In the genomic region with DNA sequence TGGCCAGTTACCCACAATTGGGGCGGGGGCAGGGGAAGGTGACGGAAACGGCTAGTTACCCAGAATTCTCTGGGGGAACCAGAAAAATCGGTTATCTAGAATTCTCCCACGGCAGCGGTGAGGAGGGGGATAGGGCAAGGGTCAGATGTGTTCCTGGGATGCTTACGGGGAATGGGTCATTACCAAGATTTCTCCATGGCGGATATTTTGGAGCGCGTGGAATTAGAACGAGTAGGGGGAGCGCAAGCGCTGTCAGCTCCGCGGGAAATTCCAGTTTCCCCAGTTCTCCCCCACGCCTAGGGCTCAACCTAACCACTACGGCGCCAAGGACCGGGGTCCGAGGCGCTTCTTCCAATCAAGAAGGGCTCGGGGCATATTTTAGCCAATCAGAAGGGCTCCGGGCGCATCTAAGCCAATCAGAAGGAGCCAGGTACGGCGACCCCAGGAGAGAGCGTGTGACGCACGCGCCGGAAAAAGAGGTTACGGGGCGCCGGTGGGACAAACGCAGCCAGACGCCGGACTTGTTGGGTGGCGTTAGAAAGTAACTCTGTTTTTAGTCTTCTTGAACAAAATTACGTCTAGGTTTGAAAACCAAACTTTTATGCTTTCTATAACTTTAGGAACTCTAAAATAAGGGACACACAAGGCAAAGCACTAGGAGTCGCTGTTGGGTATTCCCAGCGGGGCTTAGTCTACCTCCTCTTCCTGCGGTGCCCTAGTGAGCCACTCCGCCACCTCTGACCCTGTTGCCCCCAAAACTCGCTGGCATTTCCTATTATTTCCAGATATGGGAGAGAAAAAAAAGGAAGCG, we compare ENCODE assay signal across 1 cellular context.
TF ChIP-seq lines count a peak whose summit lies in the region.

A gene with protein sequence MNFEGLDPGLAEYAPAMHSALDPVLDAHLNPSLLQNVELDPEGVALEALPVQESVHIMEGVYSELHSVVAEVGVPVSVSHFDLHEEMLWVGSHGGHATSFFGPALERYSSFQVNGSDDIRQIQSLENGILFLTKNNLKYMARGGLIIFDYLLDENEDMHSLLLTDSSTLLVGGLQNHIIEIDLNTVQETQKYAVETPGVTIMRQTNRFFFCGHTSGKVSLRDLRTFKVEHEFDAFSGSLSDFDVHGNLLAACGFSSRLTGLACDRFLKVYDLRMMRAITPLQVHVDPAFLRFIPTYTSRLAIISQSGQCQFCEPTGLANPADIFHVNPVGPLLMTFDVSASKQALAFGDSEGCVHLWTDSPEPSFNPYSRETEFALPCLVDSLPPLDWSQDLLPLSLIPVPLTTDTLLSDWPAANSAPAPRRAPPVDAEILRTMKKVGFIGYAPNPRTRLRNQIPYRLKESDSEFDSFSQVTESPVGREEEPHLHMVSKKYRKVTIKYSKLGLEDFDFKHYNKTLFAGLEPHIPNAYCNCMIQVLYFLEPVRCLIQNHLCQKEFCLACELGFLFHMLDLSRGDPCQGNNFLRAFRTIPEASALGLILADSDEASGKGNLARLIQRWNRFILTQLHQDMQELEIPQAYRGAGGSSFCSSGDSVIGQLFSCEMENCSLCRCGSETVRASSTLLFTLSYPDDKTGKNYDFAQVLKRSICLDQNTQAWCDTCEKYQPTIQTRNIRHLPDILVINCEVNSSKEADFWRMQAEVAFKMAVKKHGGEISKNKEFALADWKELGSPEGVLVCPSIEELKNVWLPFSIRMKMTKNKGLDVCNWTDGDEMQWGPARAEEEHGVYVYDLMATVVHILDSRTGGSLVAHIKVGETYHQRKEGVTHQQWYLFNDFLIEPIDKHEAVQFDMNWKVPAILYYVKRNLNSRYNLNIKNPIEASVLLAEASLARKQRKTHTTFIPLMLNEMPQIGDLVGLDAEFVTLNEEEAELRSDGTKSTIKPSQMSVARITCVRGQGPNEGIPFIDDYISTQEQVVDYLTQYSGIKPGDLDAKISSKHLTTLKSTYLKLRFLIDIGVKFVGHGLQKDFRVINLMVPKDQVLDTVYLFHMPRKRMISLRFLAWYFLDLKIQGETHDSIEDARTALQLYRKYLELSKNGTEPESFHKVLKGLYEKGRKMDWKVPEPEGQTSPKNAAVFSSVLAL (minus strand): TSS at position 322 of the 811 bp plus-strand sequence. CDS start 906 bp downstream, outside the sequence.

TF ChIP-seq in HepG2, 621 proteins besides CTCF, POLR2A, EP300 and RAD21 (continued from another document and continues in another):
- TF ChIP-seq PAF1 (CRISPR knock-in tag; IDR thresholded peaks at IDR 0.05) (no peak), ZNF790 (CRISPR knock-in tag; IDR thresholded peaks at IDR 0.05; ENCODE audit: borderline replicate concordance) (no peak), TMF1 (CRISPR knock-in tag; IDR thresholded peaks at IDR 0.05; ENCODE audit: low read depth) (no peak), SNAI1 (CRISPR knock-in tag; IDR thresholded peaks at IDR 0.05; ENCODE audit: borderline replicate concordance) (no peak), FOXK2 (IDR thresholded peaks at IDR 0.05) (no peak), ZNF761 (CRISPR knock-in tag; conservative IDR thresholded peaks at IDR 0.05) (no peak), ZNF777 (CRISPR knock-in tag; IDR thresholded peaks at IDR 0.05) (no peak), POLR2G (IDR thresholded peaks at IDR 0.05; ENCODE audit: low read depth, low read length) (peak; percentile 87), RBAK (CRISPR knock-in tag; IDR thresholded peaks at IDR 0.05) (no peak), HNRNPLL (IDR thresholded peaks at IDR 0.05; ENCODE audit: low read depth, low read length, poor library complexity, severe bottlenecking) (peak; percentile 80), CHD2 (IDR thresholded peaks at IDR 0.05; ENCODE audit: low read depth, low read length) (no peak), DNMT1 (CRISPR knock-in tag; IDR thresholded peaks at IDR 0.05) (no peak), HCFC1 (IDR thresholded peaks at IDR 0.05; ENCODE audit: low read depth, low read length) (no peak), KAT8 (CRISPR knock-in tag; IDR thresholded peaks at IDR 0.05) (peak; percentile 93), ZNF776 (CRISPR knock-in tag; IDR thresholded peaks at IDR 0.05) (no peak), FOSL1 (CRISPR knock-in tag; IDR thresholded peaks at IDR 0.05; ENCODE audit: borderline replicate concordance) (no peak), ZNF850 (CRISPR knock-in tag; conservative IDR thresholded peaks at IDR 0.05) (no peak), GATAD1 (CRISPR knock-in tag; IDR thresholded peaks at IDR 0.05) (peak; percentile 89), KLF6 (CRISPR knock-in tag; IDR thresholded peaks at IDR 0.05) (peak; percentile 71; the same call in 1 of the 2 replicates), PAX8 (CRISPR knock-in tag; IDR thresholded peaks at IDR 0.05; ENCODE audit: borderline replicate concordance) (no peak), PHF21A (CRISPR knock-in tag; IDR thresholded peaks at IDR 0.05) (peak; percentile 98), HNRNPUL1 (IDR thresholded peaks at IDR 0.05; ENCODE audit: low read depth, low read length) (no peak), ZNF30 (CRISPR knock-in tag; IDR thresholded peaks at IDR 0.05) (0 out of 2 replicates have a peak, but pooled peaks have one; percentile 33), ZC3H4 (CRISPR knock-in tag; IDR thresholded peaks at IDR 0.05; ENCODE audit: borderline replicate concordance) (no peak), TRIM24 (CRISPR knock-in tag; IDR thresholded peaks at IDR 0.05) (no peak), ZNF782 (CRISPR knock-in tag; IDR thresholded peaks at IDR 0.05; ENCODE audit: borderline replicate concordance) (no peak), HDAC6 (IDR thresholded peaks at IDR 0.05; ENCODE audit: low read depth, low read length) (no peak), ZNF253 (CRISPR knock-in tag; IDR thresholded peaks at IDR 0.05; ENCODE audit: borderline replicate concordance) (0 out of 2 replicates have a peak, but pooled peaks have one; percentile 32), KLF12 (CRISPR knock-in tag; IDR thresholded peaks at IDR 0.05; ENCODE audit: borderline replicate concordance) (no peak), SIX4 (CRISPR knock-in tag; IDR thresholded peaks at IDR 0.05) (no peak), ZNF564 (CRISPR knock-in tag; IDR thresholded peaks at IDR 0.05) (no peak), AGO2 (optimal IDR thresholded peaks at IDR 0.05; ENCODE audit: low read depth, low read length) (no peak), CAMTA2 (CRISPR knock-in tag; IDR thresholded peaks at IDR 0.05; ENCODE audit: borderline replicate concordance) (no peak), NBN (conservative IDR thresholded peaks at IDR 0.05) (no peak), TCF7 (IDR thresholded peaks at IDR 0.05; ENCODE audit: low read depth) (no peak), HOXA9 (CRISPR knock-in tag; IDR thresholded peaks at IDR 0.05; ENCODE audit: borderline replicate concordance) (no peak), ZNF431 (CRISPR knock-in tag; IDR thresholded peaks at IDR 0.05; ENCODE audit: borderline replicate concordance, low read depth) (0 out of 2 replicates have a peak, but pooled peaks have one; percentile 50), CREB1 (IDR thresholded peaks at IDR 0.05) (peak; percentile 81), CREB1 (CRISPR knock-in tag; IDR thresholded peaks at IDR 0.05) (peak; percentile 96)
- TF ChIP-seq, protein P1, sequence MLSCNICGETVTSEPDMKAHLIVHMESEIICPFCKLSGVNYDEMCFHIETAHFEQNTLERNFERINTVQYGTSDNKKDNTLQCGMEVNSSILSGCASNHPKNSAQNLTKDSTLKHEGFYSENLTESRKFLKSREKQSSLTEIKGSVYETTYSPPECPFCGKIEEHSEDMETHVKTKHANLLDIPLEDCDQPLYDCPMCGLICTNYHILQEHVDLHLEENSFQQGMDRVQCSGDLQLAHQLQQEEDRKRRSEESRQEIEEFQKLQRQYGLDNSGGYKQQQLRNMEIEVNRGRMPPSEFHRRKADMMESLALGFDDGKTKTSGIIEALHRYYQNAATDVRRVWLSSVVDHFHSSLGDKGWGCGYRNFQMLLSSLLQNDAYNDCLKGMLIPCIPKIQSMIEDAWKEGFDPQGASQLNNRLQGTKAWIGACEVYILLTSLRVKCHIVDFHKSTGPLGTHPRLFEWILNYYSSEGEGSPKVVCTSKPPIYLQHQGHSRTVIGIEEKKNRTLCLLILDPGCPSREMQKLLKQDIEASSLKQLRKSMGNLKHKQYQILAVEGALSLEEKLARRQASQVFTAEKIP (CRISPR knock-in tag; IDR thresholded peaks at IDR 0.05; ENCODE audit: borderline replicate concordance): no peak
- TF ChIP-seq, protein P2, sequence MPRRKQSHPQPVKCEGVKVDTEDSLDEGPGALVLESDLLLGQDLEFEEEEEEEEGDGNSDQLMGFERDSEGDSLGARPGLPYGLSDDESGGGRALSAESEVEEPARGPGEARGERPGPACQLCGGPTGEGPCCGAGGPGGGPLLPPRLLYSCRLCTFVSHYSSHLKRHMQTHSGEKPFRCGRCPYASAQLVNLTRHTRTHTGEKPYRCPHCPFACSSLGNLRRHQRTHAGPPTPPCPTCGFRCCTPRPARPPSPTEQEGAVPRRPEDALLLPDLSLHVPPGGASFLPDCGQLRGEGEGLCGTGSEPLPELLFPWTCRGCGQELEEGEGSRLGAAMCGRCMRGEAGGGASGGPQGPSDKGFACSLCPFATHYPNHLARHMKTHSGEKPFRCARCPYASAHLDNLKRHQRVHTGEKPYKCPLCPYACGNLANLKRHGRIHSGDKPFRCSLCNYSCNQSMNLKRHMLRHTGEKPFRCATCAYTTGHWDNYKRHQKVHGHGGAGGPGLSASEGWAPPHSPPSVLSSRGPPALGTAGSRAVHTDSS (CRISPR knock-in tag; conservative IDR thresholded peaks at IDR 0.05): no peak
- TF ChIP-seq, protein P3, sequence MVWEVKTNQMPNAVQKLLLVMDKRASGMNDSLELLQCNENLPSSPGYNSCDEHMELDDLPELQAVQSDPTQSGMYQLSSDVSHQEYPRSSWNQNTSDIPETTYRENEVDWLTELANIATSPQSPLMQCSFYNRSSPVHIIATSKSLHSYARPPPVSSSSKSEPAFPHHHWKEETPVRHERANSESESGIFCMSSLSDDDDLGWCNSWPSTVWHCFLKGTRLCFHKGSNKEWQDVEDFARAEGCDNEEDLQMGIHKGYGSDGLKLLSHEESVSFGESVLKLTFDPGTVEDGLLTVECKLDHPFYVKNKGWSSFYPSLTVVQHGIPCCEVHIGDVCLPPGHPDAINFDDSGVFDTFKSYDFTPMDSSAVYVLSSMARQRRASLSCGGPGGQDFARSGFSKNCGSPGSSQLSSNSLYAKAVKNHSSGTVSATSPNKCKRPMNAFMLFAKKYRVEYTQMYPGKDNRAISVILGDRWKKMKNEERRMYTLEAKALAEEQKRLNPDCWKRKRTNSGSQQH (CRISPR knock-in tag; IDR thresholded peaks at IDR 0.05; ENCODE audit: low read depth): peak; percentile 72; the same call in 1 of the 2 replicates
- TF ChIP-seq, protein P4, sequence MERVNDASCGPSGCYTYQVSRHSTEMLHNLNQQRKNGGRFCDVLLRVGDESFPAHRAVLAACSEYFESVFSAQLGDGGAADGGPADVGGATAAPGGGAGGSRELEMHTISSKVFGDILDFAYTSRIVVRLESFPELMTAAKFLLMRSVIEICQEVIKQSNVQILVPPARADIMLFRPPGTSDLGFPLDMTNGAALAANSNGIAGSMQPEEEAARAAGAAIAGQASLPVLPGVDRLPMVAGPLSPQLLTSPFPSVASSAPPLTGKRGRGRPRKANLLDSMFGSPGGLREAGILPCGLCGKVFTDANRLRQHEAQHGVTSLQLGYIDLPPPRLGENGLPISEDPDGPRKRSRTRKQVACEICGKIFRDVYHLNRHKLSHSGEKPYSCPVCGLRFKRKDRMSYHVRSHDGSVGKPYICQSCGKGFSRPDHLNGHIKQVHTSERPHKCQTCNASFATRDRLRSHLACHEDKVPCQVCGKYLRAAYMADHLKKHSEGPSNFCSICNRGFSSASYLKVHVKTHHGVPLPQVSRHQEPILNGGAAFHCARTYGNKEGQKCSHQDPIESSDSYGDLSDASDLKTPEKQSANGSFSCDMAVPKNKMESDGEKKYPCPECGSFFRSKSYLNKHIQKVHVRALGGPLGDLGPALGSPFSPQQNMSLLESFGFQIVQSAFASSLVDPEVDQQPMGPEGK (CRISPR knock-in tag; IDR thresholded peaks at IDR 0.05): peak; percentile 62; the same call in 1 of the 2 replicates
- TF ChIP-seq, protein P5, sequence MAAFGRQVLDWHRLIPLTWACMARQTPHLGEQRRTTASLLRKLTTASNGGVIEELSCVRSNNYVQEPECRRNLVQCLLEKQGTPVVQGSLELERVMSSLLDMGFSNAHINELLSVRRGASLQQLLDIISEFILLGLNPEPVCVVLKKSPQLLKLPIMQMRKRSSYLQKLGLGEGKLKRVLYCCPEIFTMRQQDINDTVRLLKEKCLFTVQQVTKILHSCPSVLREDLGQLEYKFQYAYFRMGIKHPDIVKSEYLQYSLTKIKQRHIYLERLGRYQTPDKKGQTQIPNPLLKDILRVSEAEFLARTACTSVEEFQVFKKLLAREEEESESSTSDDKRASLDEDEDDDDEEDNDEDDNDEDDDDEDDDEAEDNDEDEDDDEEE (CRISPR knock-in tag; IDR thresholded peaks at IDR 0.05): no peak; the same call in 1 of the 2 replicates
- TF ChIP-seq, protein P6, sequence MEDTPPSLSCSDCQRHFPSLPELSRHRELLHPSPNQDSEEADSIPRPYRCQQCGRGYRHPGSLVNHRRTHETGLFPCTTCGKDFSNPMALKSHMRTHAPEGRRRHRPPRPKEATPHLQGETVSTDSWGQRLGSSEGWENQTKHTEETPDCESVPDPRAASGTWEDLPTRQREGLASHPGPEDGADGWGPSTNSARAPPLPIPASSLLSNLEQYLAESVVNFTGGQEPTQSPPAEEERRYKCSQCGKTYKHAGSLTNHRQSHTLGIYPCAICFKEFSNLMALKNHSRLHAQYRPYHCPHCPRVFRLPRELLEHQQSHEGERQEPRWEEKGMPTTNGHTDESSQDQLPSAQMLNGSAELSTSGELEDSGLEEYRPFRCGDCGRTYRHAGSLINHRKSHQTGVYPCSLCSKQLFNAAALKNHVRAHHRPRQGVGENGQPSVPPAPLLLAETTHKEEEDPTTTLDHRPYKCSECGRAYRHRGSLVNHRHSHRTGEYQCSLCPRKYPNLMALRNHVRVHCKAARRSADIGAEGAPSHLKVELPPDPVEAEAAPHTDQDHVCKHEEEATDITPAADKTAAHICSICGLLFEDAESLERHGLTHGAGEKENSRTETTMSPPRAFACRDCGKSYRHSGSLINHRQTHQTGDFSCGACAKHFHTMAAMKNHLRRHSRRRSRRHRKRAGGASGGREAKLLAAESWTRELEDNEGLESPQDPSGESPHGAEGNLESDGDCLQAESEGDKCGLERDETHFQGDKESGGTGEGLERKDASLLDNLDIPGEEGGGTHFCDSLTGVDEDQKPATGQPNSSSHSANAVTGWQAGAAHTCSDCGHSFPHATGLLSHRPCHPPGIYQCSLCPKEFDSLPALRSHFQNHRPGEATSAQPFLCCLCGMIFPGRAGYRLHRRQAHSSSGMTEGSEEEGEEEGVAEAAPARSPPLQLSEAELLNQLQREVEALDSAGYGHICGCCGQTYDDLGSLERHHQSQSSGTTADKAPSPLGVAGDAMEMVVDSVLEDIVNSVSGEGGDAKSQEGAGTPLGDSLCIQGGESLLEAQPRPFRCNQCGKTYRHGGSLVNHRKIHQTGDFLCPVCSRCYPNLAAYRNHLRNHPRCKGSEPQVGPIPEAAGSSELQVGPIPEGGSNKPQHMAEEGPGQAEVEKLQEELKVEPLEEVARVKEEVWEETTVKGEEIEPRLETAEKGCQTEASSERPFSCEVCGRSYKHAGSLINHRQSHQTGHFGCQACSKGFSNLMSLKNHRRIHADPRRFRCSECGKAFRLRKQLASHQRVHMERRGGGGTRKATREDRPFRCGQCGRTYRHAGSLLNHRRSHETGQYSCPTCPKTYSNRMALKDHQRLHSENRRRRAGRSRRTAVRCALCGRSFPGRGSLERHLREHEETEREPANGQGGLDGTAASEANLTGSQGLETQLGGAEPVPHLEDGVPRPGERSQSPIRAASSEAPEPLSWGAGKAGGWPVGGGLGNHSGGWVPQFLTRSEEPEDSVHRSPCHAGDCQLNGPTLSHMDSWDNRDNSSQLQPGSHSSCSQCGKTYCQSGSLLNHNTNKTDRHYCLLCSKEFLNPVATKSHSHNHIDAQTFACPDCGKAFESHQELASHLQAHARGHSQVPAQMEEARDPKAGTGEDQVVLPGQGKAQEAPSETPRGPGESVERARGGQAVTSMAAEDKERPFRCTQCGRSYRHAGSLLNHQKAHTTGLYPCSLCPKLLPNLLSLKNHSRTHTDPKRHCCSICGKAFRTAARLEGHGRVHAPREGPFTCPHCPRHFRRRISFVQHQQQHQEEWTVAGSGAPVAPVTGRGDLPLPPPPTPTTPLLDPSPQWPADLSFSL (CRISPR knock-in tag; IDR thresholded peaks at IDR 0.05): no peak
